Comparison of ENCODE assay signal across 17 cellular contexts in genomic region chr19:18719541-18719940, GRCh38.
"Had no signal": no experiment of that assay in that cellular context is flagged by ENCODE, and none has a peak within 500 bp of the region (broad histone marks: within the 10 kb centered on the region; RNA-seq: fewer than 3 reads in every experiment).

No MANE protein-coding gene starts in this region.

- H3K36me3 Mint-ChIP-seq: activated naive CD8-positive, alpha-beta T cell treated with anti-CD3 and anti-CD28 coated beads for 36 hours had no signal

- H3K36me3 ChIP-seq: brain microvascular endothelial cell, prostate gland, right lobe of liver, suprapubic skin had no signal

- H2AFZ ChIP-seq: hepatocyte had no signal

- H3K9me3 Mint-ChIP-seq: activated B cell treated with CpG ODN at 0.5 μM for 24 hours; activated CD4-positive, alpha-beta T cell treated with anti-CD3 and anti-CD28 coated beads, Interleukin-2, amount 10 ng/mL, durations not matched to agents 24 days and 14 days; activated naive CD8-positive, alpha-beta T cell treated with anti-CD3 and anti-CD28 coated beads for 36 hours; activated T-helper 1 cell treated with anti-CD3 and anti-CD28 coated beads, Interleukin-12 subunit alpha, Interleukin-12 subunit beta, Interleukin-2, Interleukin-4 antibody, amounts not matched to agents 30 ng/mL and 10 ng/mL and 1 ng/mL, durations not matched to agents 14 hours and 24 hours and 36 hours; nephron; type B pancreatic cell had no signal

- H3K4me1 ChIP-seq: prostate gland, right lobe of liver, suprapubic skin had no signal

- H3K27me3 ChIP-seq: brain microvascular endothelial cell, hepatocyte, right lobe of liver, suprapubic skin had no signal

- H3K4me3 ChIP-seq: hepatocyte, prostate gland, right lobe of liver, suprapubic skin had no signal

- H3K27me3 Mint-ChIP-seq: activated B cell treated with CpG ODN at 0.5 μM for 24 hours; activated CD4-positive, alpha-beta T cell treated with anti-CD3 and anti-CD28 coated beads, Interleukin-2, amount 10 ng/mL, durations not matched to agents 24 days and 14 days; activated naive CD8-positive, alpha-beta T cell treated with anti-CD3 and anti-CD28 coated beads for 36 hours; type B pancreatic cell had no signal

- H3K4me3 Mint-ChIP-seq: activated B cell treated with CpG ODN at 0.5 μM for 24 hours; activated CD4-positive, alpha-beta T cell treated with anti-CD3 and anti-CD28 coated beads, Interleukin-2, amount 10 ng/mL, durations not matched to agents 24 days and 14 days; activated CD8-positive, alpha-beta T cell treated with anti-CD3 and anti-CD28 coated beads, Interleukin-2, amount 10 ng/mL, durations not matched to agents 7 days and 5 days; activated naive CD8-positive, alpha-beta T cell treated with anti-CD3 and anti-CD28 coated beads for 36 hours; activated T-helper 1 cell treated with anti-CD3 and anti-CD28 coated beads, Interleukin-12 subunit alpha, Interleukin-12 subunit beta, Interleukin-2, Interleukin-4 antibody, amounts not matched to agents 30 ng/mL and 10 ng/mL and 1 ng/mL, durations not matched to agents 14 hours and 24 hours and 36 hours; nephron; type B pancreatic cell had no signal

- H3K9me3 ChIP-seq: prostate gland, right lobe of liver, suprapubic skin had no signal

- H3K27ac ChIP-seq: brain microvascular endothelial cell, hepatocyte, prostate gland, right lobe of liver, suprapubic skin had no signal

- H3K27ac Mint-ChIP-seq: activated B cell treated with CpG ODN at 0.5 μM for 24 hours; activated CD4-positive, alpha-beta T cell treated with anti-CD3 and anti-CD28 coated beads, Interleukin-2, amount 10 ng/mL, durations not matched to agents 24 days and 14 days; activated CD8-positive, alpha-beta T cell treated with anti-CD3 and anti-CD28 coated beads, Interleukin-2, amount 10 ng/mL, durations not matched to agents 7 days and 5 days; activated naive CD8-positive, alpha-beta T cell treated with anti-CD3 and anti-CD28 coated beads for 36 hours; activated T-helper 1 cell treated with anti-CD3 and anti-CD28 coated beads, Interleukin-12 subunit alpha, Interleukin-12 subunit beta, Interleukin-2, Interleukin-4 antibody, amounts not matched to agents 30 ng/mL and 10 ng/mL and 1 ng/mL, durations not matched to agents 14 hours and 24 hours and 36 hours; nephron; type B pancreatic cell had no signal

- DNase-seq: activated B cell treated with CpG ODN at 0.5 μM for 24 hours; activated CD4-positive, alpha-beta T cell treated with anti-CD3 and anti-CD28 coated beads, Interleukin-2, amount 10 ng/mL, durations not matched to agents 24 days and 14 days; activated CD8-positive, alpha-beta memory T cell treated with anti-CD3 and anti-CD28 coated beads, Interleukin-2, amount 50 U/mL, for 48 hours; activated CD8-positive, alpha-beta T cell treated with anti-CD3 and anti-CD28 coated beads, Interleukin-2, amount 10 ng/mL, durations not matched to agents 7 days and 5 days; activated naive CD8-positive, alpha-beta T cell treated with anti-CD3 and anti-CD28 coated beads for 36 hours; brain microvascular endothelial cell; islet precursor cell; mesenchymal stem cell; occipital lobe; right lobe of liver; stimulated activated naive CD8-positive, alpha-beta T cell treated with anti-CD3 and anti-CD28 coated beads, Interleukin-15, Interleukin-2, amounts not matched to agents 100 U/mL and 50 U/mL, for 24 hours had no signal

- H3K4me2 ChIP-seq: hepatocyte had no signal

- ATAC-seq: activated CD8-positive, alpha-beta T cell treated with anti-CD3 and anti-CD28 coated beads, Interleukin-2, amount 10 ng/mL, durations not matched to agents 7 days and 5 days; right lobe of liver; stimulated activated naive CD8-positive, alpha-beta T cell treated with anti-CD3 and anti-CD28 coated beads, Interleukin-15, Interleukin-2, amounts not matched to agents 100 U/mL and 50 U/mL, for 24 hours had no signal
